Comparison of ENCODE assay signal across 8 cellular contexts in genomic region chr3:12663311-12663935, GRCh38. TPM values are rescaled to one million over a fixed set of nuclear protein-coding genes. Genes with fewer than 3 reads are reported as not detected.
DNase-seq lines count a peak whose midpoint lies in the region; ATAC-seq and TF ChIP-seq lines count a peak whose summit lies in the region.

No MANE protein-coding gene starts in this region.

- peak; percentile 86 for DNase-seq in activated effector memory CD4-positive, alpha-beta T cell treated with anti-CD3 and anti-CD28 coated beads, Interleukin-2, amount 50 U/mL, for 16 hours
- DNase-seq in activated effector memory CD4-positive, alpha-beta T cell treated with Interleukin-2 at 50 U/mL for 16 hours: no peak
- DNase-seq in Peyer's patch (peak in 2 of 3 donors; percentile 28 to 62), brain microvascular endothelial cell (no peak), iPS-NIHi11 (ENCODE audit: low spot score) (peak; percentile 62), NOMO-1 treated with dmso at 0.1 percent for 144 hours (lab: John Stamatoyannopoulos, UW; ENCODE audit: unreplicated experiment) (no peak)

- in situ Hi-C loops in brain microvascular endothelial cell (cut with HindIII; ENCODE audit: low pct_ligation_motif_present, low sequenced_read_pairs): no loop called here

- H3K4me3 ChIP-seq in Peyer's patch (peak overlapping the region; percentile 84 to 96 (median 90)), brain microvascular endothelial cell (ENCODE audit: low read depth, low read length) (peak overlapping the region; percentile 93), skin epidermis (peak overlapping the region; percentile 84 to 99 (median 95))

- H3K27ac ChIP-seq in Peyer's patch: peak overlapping the region; percentile 96 to 100 (median 98)
- H3K27ac ChIP-seq in brain microvascular endothelial cell: peak overlapping the region; percentile 91
- H3K27ac ChIP-seq in skin epidermis: peak overlapping the region; percentile 93 to 100 (median 100)

- H3K27me3 ChIP-seq in Peyer's patch (no peaks in the 10 kb centered on the region), brain microvascular endothelial cell (replicated peaks) (no peaks in the 10 kb centered on the region)

- H3K36me3 ChIP-seq in Peyer's patch: no peaks in the 10 kb centered on the region
- H3K36me3 ChIP-seq in brain microvascular endothelial cell (replicated peaks): no peaks in the 10 kb centered on the region

- ATAC-seq in HG02870 (IDR thresholded peaks at IDR 0.05; ENCODE audit: unreplicated experiment): peak; percentile 27

- H3K4me1 ChIP-seq in Peyer's patch: peaks cover 0 to 37% (median 9%) of the 10 kb centered on the region in 4 donors

- H3K9me3 ChIP-seq in Peyer's patch: no peaks in the 10 kb centered on the region

- TF ChIP-seq CTCF in Peyer's patch (IDR thresholded peaks at IDR 0.05): no peak
- no peak for TF ChIP-seq CTCF in brain microvascular endothelial cell (IDR thresholded peaks at IDR 0.05; ENCODE audit: low read depth, low read length, missing control alignments)

- TF ChIP-seq POLR2A in Peyer's patch (IDR thresholded peaks at IDR 0.05): no peak

RNA-seq across cellular contexts. Expression of gene RAF1, which starts 0.5 kb away (rescaled TPM):
- total RNA-seq in Peyer's patch: 100 to 1,000 TPM; 121 to 133 (median 126) TPM

Comparison
In these comparisons a context has a peak if more than half of its experiments do, and no peak if none do; other contexts are left out.
1. DNase-seq: peak in activated effector memory CD4-positive, alpha-beta T cell treated with anti-CD3 and anti-CD28 coated beads, Interleukin-2, amount 50 U/mL, for 16 hours (single experiment), Peyer's patch (2 of 3) and iPS-NIHi11 (single experiment); none in activated effector memory CD4-positive, alpha-beta T cell treated with Interleukin-2 at 50 U/mL for 16 hours (single experiment), brain microvascular endothelial cell (single experiment) and NOMO-1 treated with dmso at 0.1 percent for 144 hours (single experiment).
2. Peak in every context shown above with its lines, with median percentiles within 50 percentile points of each other: H3K27ac ChIP-seq and H3K4me3 ChIP-seq.